In genomic region chr13:80009760-80010159, GRCh38 we compare ENCODE assay signal across 23 cellular contexts.
"Had no signal": no experiment of that assay in that cellular context is flagged by ENCODE, and none has a peak within 500 bp of the region (broad histone marks: within the 10 kb centered on the region; RNA-seq: fewer than 3 reads in every experiment).

No MANE protein-coding gene starts in this region.

- DNase-seq: activated CD4-positive, alpha-beta T cell treated with anti-CD3 and anti-CD28 coated beads, Interleukin-2, amount 10 ng/mL, durations not matched to agents 24 days and 14 days; activated CD4-positive, CD25-positive, alpha-beta regulatory T cell; activated CD8-positive, alpha-beta T cell treated with anti-CD3 and anti-CD28 coated beads for 36 hours; activated naive CD4-positive, alpha-beta T cell treated with anti-CD3 and anti-CD28 coated beads for 36 hours; activated T-cell treated with anti-CD3 and anti-CD28 coated beads, Interleukin-2, amount 50 U/mL, for 1 hour; cerebellar nuclear complex; dermis blood vessel endothelial cell; effector memory CD8-positive, alpha-beta T cell; foreskin melanocyte; mesendoderm; naive thymus-derived CD8-positive, alpha-beta T cell; stimulated activated CD4-positive, alpha-beta T cell treated with anti-CD3 and anti-CD28 coated beads, Interleukin-12 subunit alpha, Interleukin-12 subunit beta, amount 100 ng/mL, for 4 hours; stimulated activated CD4-positive, alpha-beta T cell treated with anti-CD3 and anti-CD28 coated beads, Interleukin-1b, Interleukin-23, amount 100 ng/mL, for 48 hours; stimulated activated CD8-positive, alpha-beta memory T cell treated with anti-CD3 and anti-CD28 coated beads, Interleukin-4, amount 100 ng/mL, for 48 hours; stimulated activated naive CD4-positive, alpha-beta T cell; T-helper 1 cell; T-helper 9 cell; transverse colon; uterus had no signal

- H3K4me3 ChIP-seq: breast epithelium, transverse colon, uterus had no signal

- H3K4me1 Mint-ChIP-seq: activated CD4-positive, alpha-beta T cell treated with anti-CD3 and anti-CD28 coated beads, Interleukin-2, amount 10 ng/mL, durations not matched to agents 24 days and 14 days; naive thymus-derived CD8-positive, alpha-beta T cell had no signal

- H3K9me3 Mint-ChIP-seq: activated CD4-positive, alpha-beta T cell treated with anti-CD3 and anti-CD28 coated beads, Interleukin-2, amount 10 ng/mL, durations not matched to agents 24 days and 14 days; activated CD8-positive, alpha-beta T cell treated with anti-CD3 and anti-CD28 coated beads for 36 hours; activated naive CD4-positive, alpha-beta T cell treated with anti-CD3 and anti-CD28 coated beads for 36 hours; activated T-helper 2 cell treated with anti-CD3 and anti-CD28 coated beads, Interferon-gamma antibody, Interleukin-2, Interleukin-4, amounts not matched to agents 10 μg/mL and 5 μg/mL and 100 μg/mL, durations not matched to agents 14 hours and 24 hours and 36 hours; naive thymus-derived CD8-positive, alpha-beta T cell had no signal

- H3K36me3 ChIP-seq: breast epithelium, transverse colon, uterus had no signal

- H3K27ac ChIP-seq: breast epithelium, epithelial cell of prostate, transverse colon, uterus had no signal

- H3K4me3 Mint-ChIP-seq: activated CD4-positive, alpha-beta T cell treated with anti-CD3 and anti-CD28 coated beads, Interleukin-2, amount 10 ng/mL, durations not matched to agents 24 days and 14 days; activated CD8-positive, alpha-beta T cell treated with anti-CD3 and anti-CD28 coated beads for 36 hours; activated naive CD4-positive, alpha-beta T cell treated with anti-CD3 and anti-CD28 coated beads for 36 hours; effector memory CD8-positive, alpha-beta T cell; naive thymus-derived CD8-positive, alpha-beta T cell had no signal

- H3K4me1 ChIP-seq: breast epithelium, uterus had no signal

- H3K9me3 ChIP-seq: breast epithelium, transverse colon, uterus had no signal

- H3K27ac Mint-ChIP-seq: activated CD4-positive, alpha-beta T cell treated with anti-CD3 and anti-CD28 coated beads, Interleukin-2, amount 10 ng/mL, durations not matched to agents 24 days and 14 days; activated CD8-positive, alpha-beta T cell treated with anti-CD3 and anti-CD28 coated beads for 36 hours; activated naive CD4-positive, alpha-beta T cell treated with anti-CD3 and anti-CD28 coated beads for 36 hours; activated T-helper 2 cell treated with anti-CD3 and anti-CD28 coated beads, Interferon-gamma antibody, Interleukin-2, Interleukin-4, amounts not matched to agents 10 μg/mL and 5 μg/mL and 100 μg/mL, durations not matched to agents 14 hours and 24 hours and 36 hours; effector memory CD8-positive, alpha-beta T cell; naive thymus-derived CD8-positive, alpha-beta T cell had no signal

- H3K36me3 Mint-ChIP-seq: naive thymus-derived CD8-positive, alpha-beta T cell had no signal

- ATAC-seq: activated CD8-positive, alpha-beta T cell treated with anti-CD3 and anti-CD28 coated beads for 36 hours; effector memory CD8-positive, alpha-beta T cell; naive thymus-derived CD8-positive, alpha-beta T cell; SK-N-SH treated with all-trans-retinoic acid at 6 μM for 48 hours had no signal

- H3K27me3 ChIP-seq: breast epithelium, transverse colon, uterus had no signal

- H3K27me3 Mint-ChIP-seq: activated CD4-positive, alpha-beta T cell treated with anti-CD3 and anti-CD28 coated beads, Interleukin-2, amount 10 ng/mL, durations not matched to agents 24 days and 14 days; activated CD8-positive, alpha-beta T cell treated with anti-CD3 and anti-CD28 coated beads for 36 hours; effector memory CD8-positive, alpha-beta T cell had no signal
